Comparison of ENCODE assay signal across 15 cellular contexts in genomic region chr1:228901936-228902681, GRCh38.
"Had no signal": no experiment of that assay in that cellular context is flagged by ENCODE, and none has a peak within 500 bp of the region (broad histone marks: within the 10 kb centered on the region; RNA-seq: fewer than 3 reads in every experiment).

No MANE protein-coding gene starts in this region.

- ATAC-seq: activated naive CD4-positive, alpha-beta T cell treated with anti-CD3 and anti-CD28 coated beads, Interleukin-2, amount 50 U/mL, for 72 hours; T-helper 17 cell had no signal

- H3K27ac ChIP-seq: lower lobe of right lung had no signal

- H3K4me3 ChIP-seq: body of pancreas, lower lobe of right lung, pancreas, tibial artery had no signal

- H3K9me3 Mint-ChIP-seq: activated B cell treated with CpG ODN at 0.5 μM for 24 hours; activated CD4-positive, alpha-beta T cell treated with anti-CD3 and anti-CD28 coated beads, Interleukin-2, amount 10 ng/mL, durations not matched to agents 24 days and 14 days; activated naive CD4-positive, alpha-beta T cell treated with anti-CD3 and anti-CD28 coated beads, Interleukin-2, amount 50 U/mL, for 72 hours; activated T-helper 2 cell treated with anti-CD3 and anti-CD28 coated beads, Interferon-gamma antibody, Interleukin-2, Interleukin-4, amounts not matched to agents 10 μg/mL and 5 μg/mL and 100 μg/mL, durations not matched to agents 14 hours and 24 hours and 36 hours; immature natural killer cell had no signal

- H3K4me1 Mint-ChIP-seq: immature natural killer cell had no signal

- H3K36me3 ChIP-seq: lower lobe of right lung, pancreas, tibial artery had no signal

- H3K4me3 Mint-ChIP-seq: activated B cell treated with CpG ODN at 0.5 μM for 24 hours; activated CD4-positive, alpha-beta T cell treated with anti-CD3 and anti-CD28 coated beads, Interleukin-2, amount 10 ng/mL, durations not matched to agents 24 days and 14 days; immature natural killer cell; nephron progenitor cell; T-helper 17 cell had no signal

- H3K27me3 Mint-ChIP-seq: T-helper 17 cell had no signal

- H3K36me3 Mint-ChIP-seq: activated naive CD4-positive, alpha-beta T cell treated with anti-CD3 and anti-CD28 coated beads, Interleukin-2, amount 50 U/mL, for 72 hours; immature natural killer cell had no signal

- H3K9me3 ChIP-seq: body of pancreas, lower lobe of right lung, pancreas had no signal

- DNase-seq: activated B cell treated with CpG ODN at 0.5 μM for 24 hours; activated CD4-positive, alpha-beta T cell treated with anti-CD3 and anti-CD28 coated beads, Interleukin-2, amount 10 ng/mL, durations not matched to agents 24 days and 14 days; activated T-cell treated with anti-CD3 and anti-CD28 coated beads for 4 hours; cerebellar nuclear complex; immature natural killer cell; nephron progenitor cell; stimulated activated CD4-positive, alpha-beta T cell treated with anti-CD3 and anti-CD28 coated beads, Interleukin-15, amount 100 ng/mL, for 24 hours; stimulated activated CD4-positive, alpha-beta T cell treated with anti-CD3 and anti-CD28 coated beads, Interleukin-4, amount 100 ng/mL, for 24 hours; T-helper 17 cell had no signal

- H3K27ac Mint-ChIP-seq: activated B cell treated with CpG ODN at 0.5 μM for 24 hours; activated CD4-positive, alpha-beta T cell treated with anti-CD3 and anti-CD28 coated beads, Interleukin-2, amount 10 ng/mL, durations not matched to agents 24 days and 14 days; activated T-helper 2 cell treated with anti-CD3 and anti-CD28 coated beads, Interferon-gamma antibody, Interleukin-2, Interleukin-4, amounts not matched to agents 10 μg/mL and 5 μg/mL and 100 μg/mL, durations not matched to agents 14 hours and 24 hours and 36 hours; immature natural killer cell; nephron progenitor cell; T-helper 17 cell had no signal

- H3K27me3 ChIP-seq: body of pancreas, pancreas, tibial artery had no signal
